Comparison of ENCODE assay signal across 9 cellular contexts in the genomic region with DNA sequence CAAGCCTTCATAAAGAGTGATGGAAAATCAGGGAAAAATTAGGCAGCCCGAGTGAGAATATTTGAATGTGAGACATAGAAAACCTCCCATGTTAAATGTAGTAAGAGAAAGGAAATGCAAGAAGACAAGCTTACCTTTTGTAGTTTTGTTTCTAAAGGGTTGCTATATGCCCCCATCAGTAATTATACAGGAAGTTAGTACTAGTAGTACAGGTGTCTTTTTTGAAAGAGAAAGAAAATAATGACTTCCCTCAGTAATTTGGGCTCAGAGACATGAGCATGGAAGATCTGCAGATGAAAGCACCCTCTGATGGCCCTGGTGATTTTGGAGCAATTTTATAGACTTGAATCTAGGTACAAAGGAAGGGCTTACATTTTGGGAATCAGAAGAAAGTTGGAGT.
DNase-seq lines count a peak whose midpoint lies in the region; ATAC-seq, FAIRE-seq and TF ChIP-seq lines count a peak whose summit lies in the region.
"Had no signal": no experiment of that assay in that cellular context is flagged by ENCODE, and none has a peak within 500 bp of the region (broad histone marks: within the 10 kb centered on the region; RNA-seq: fewer than 3 reads in every experiment).

No MANE protein-coding gene starts in this region.

- no peaks in the 10 kb centered on the region for H3K9me3 ChIP-seq in CD8-positive, alpha-beta T cell (ENCODE audit: low read length)
- no peaks in the 10 kb centered on the region for H3K9me3 ChIP-seq in right cardiac atrium (ENCODE audit: control insufficient read depth, low read length)

- peak overlapping the region; percentile 66 for H3K27ac Mint-ChIP-seq in CD8-positive, alpha-beta T cell
- H3K27ac Mint-ChIP-seq in activated CD4-positive, alpha-beta memory T cell treated with anti-CD3 and anti-CD28 coated beads for 36 hours = no peak overlapping the region

- H3K4me3 Mint-ChIP-seq in CD8-positive, alpha-beta T cell = no peak overlapping the region
- no peak overlapping the region for H3K4me3 Mint-ChIP-seq in activated CD4-positive, alpha-beta memory T cell treated with anti-CD3 and anti-CD28 coated beads for 36 hours

- CTCF ChIA-PET in CD8-positive, alpha-beta T cell (lab: Charles Lee) = no interaction called here
- CTCF ChIA-PET in activated CD4-positive, alpha-beta memory T cell treated with anti-CD3 and anti-CD28 coated beads for 36 hours (lab: Charles Lee) = no interaction called here

- H3K36me3 Mint-ChIP-seq in CD8-positive, alpha-beta T cell = peaks cover 44% of the 10 kb centered on the region
- H3K36me3 Mint-ChIP-seq in activated CD4-positive, alpha-beta memory T cell treated with anti-CD3 and anti-CD28 coated beads for 36 hours = peaks cover 35% of the 10 kb centered on the region

- H3K27ac ChIP-seq in CD8-positive, alpha-beta T cell (ENCODE audit: low read depth, low read length) = no peak overlapping the region
- H3K27ac ChIP-seq in right cardiac atrium (ENCODE audit: low read length) = no peak overlapping the region

- ATAC-seq in CD8-positive, alpha-beta T cell = no peak
- peak; percentile 80 for ATAC-seq in GM19372 (IDR thresholded peaks at IDR 0.05; ENCODE audit: low read depth, unreplicated experiment)
- peak; percentile 87 for ATAC-seq in HG02852 (IDR thresholded peaks at IDR 0.05; ENCODE audit: unreplicated experiment)
- ATAC-seq in HG03571 (IDR thresholded peaks at IDR 0.05; ENCODE audit: unreplicated experiment) = peak; percentile 88
- no peak for ATAC-seq in right cardiac atrium
- ATAC-seq: left colon had no signal

- intact Hi-C loops in CD8-positive, alpha-beta T cell (cut with DNase I, micrococcal nuclease) = no loop called here
- intact Hi-C loops in right cardiac atrium (cut with DNase I) = no loop called here
- intact Hi-C loops in activated CD4-positive, alpha-beta memory T cell treated with anti-CD3 and anti-CD28 coated beads for 36 hours (cut with micrococcal nuclease) = no loop called here

- no peaks in the 10 kb centered on the region for H3K27me3 Mint-ChIP-seq in CD8-positive, alpha-beta T cell (ENCODE audit: low read depth)
- H3K27me3 Mint-ChIP-seq in activated CD4-positive, alpha-beta memory T cell treated with anti-CD3 and anti-CD28 coated beads for 36 hours = no peaks in the 10 kb centered on the region

- H3K27me3 ChIP-seq in CD8-positive, alpha-beta T cell (ENCODE audit: insufficient read depth, low read length) = no peaks in the 10 kb centered on the region
- no peaks in the 10 kb centered on the region for H3K27me3 ChIP-seq in right cardiac atrium (ENCODE audit: control insufficient read depth, insufficient read depth)

- TF ChIP-seq CTCF in CD8-positive, alpha-beta T cell (IDR thresholded peaks at IDR 0.05) = no peak

- POLR2A ChIA-PET in CD8-positive, alpha-beta T cell (lab: Charles Lee) = no interaction called here
- POLR2A ChIA-PET in activated CD4-positive, alpha-beta memory T cell treated with anti-CD3 and anti-CD28 coated beads for 36 hours (lab: Charles Lee) = no interaction called here

- no peaks in the 10 kb centered on the region for H3K36me3 ChIP-seq in CD8-positive, alpha-beta T cell (ENCODE audit: insufficient read depth, low read length)

- no peak for FAIRE-seq in urothelium cell line (lab: Jason Lieb, UNC)

- H3K4me1 ChIP-seq in CD8-positive, alpha-beta T cell (ENCODE audit: insufficient read depth, low read length) = peaks cover 4% of the 10 kb centered on the region
- no peaks in the 10 kb centered on the region for H3K4me1 ChIP-seq in right cardiac atrium (ENCODE audit: control insufficient read depth, insufficient read depth, low read length)

- no peak for DNase-seq in CD8-positive, alpha-beta T cell
- no peak for DNase-seq in NCI-H524 (lab: John Stamatoyannopoulos, UW)
- no peak for DNase-seq in right cardiac atrium
- no peak for DNase-seq in urothelium cell line (ENCODE audit: low spot score)
- DNase-seq in activated CD4-positive, alpha-beta memory T cell treated with anti-CD3 and anti-CD28 coated beads for 36 hours = no peak
- DNase-seq: left colon had no signal

- no peak overlapping the region for H3K4me3 ChIP-seq in CD8-positive, alpha-beta T cell (ENCODE audit: low read depth, low read length)
- no peak overlapping the region for H3K4me3 ChIP-seq in right cardiac atrium (ENCODE audit: low read length)

- peaks cover 17% of the 10 kb centered on the region for H3K4me1 Mint-ChIP-seq in CD8-positive, alpha-beta T cell (ENCODE audit: low read depth)
- peaks cover 12% of the 10 kb centered on the region for H3K4me1 Mint-ChIP-seq in activated CD4-positive, alpha-beta memory T cell treated with anti-CD3 and anti-CD28 coated beads for 36 hours (ENCODE audit: low read depth)

- H3K9me3 Mint-ChIP-seq in CD8-positive, alpha-beta T cell = no peaks in the 10 kb centered on the region
- no peaks in the 10 kb centered on the region for H3K9me3 Mint-ChIP-seq in activated CD4-positive, alpha-beta memory T cell treated with anti-CD3 and anti-CD28 coated beads for 36 hours

- 86% methylated on average over 1 of the region's 1 CpG for WGBS in right cardiac atrium

Comparison
In these comparisons a context has a peak if more than half of its experiments do, and no peak if none do; other contexts are left out.
1. ATAC-seq: peak in GM19372 (single experiment), HG02852 (single experiment) and HG03571 (single experiment); none in CD8-positive, alpha-beta T cell (single experiment) and right cardiac atrium (0 of 2).